In the genomic region with DNA sequence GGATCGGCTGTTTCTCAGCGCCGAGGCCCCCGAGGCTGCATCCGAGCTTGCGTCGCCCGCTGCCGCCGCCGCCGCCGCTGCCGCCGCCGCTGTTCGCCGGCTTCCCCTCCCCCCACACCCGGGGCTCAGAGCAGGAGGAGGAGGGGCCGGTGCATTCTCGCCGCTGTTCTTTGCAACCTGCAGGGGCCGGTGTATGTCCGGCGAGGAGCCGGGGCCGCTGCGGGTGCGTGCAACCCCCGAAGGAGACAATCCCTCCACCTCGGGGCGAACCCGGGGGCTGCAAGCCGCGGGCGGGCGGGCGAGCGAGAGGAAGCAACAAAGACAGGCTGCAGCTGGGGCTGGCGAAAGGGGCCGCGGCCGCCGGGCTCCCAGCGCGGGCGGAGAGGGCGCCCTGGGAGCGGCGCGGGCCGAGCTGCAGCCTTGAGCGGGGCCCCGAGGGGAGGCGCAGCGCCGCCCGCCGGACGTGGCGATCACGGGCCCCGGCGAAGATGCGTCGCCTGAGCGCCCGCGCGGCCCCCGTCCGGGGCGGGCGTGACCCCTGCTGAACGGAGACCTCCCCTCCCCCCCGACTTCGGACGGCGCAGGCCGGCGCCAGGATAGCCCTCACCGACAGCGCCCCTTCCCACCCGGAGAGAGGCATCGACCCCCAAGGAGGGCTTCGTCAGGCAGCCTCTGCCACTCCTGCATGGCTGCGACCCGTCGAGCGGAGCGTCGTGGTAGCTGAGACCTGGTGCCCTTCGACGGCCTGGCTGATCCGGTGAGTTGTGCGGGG, we compare ENCODE assay signal across 8 cellular contexts. TPM values are rescaled to one million over a fixed set of nuclear protein-coding genes. Genes with fewer than 3 reads are reported as not detected.
A peak's percentile ranks its signal among the peaks of the same experiment; 100 is the strongest.
DNase-seq lines count a peak whose midpoint lies in the region; ATAC-seq and TF ChIP-seq lines count a peak whose summit lies in the region.

No MANE protein-coding gene starts in this region.

- ATAC-seq in GM21786 (IDR thresholded peaks at IDR 0.05; ENCODE audit: unreplicated experiment), result peak; percentile 6

- H3K4me2 ChIP-seq in mammary epithelial cell (ENCODE audit: insufficient read depth, low read depth, low read length), result peak overlapping the region; percentile 94

- intact Hi-C loops in mammary epithelial cell (cut with micrococcal nuclease), result loop anchor here (5.0 kb wide), 1 partner anchor 197 kb away; no protein-coding TSS in a partner anchor

- no peaks in the 10 kb centered on the region for H3K79me2 ChIP-seq in mammary epithelial cell (ENCODE audit: insufficient read depth, low read length)

- no peak overlapping the region for H3K9ac ChIP-seq in mammary epithelial cell (ENCODE audit: insufficient read depth, low read length)

- no peaks in the 10 kb centered on the region for H4K20me1 ChIP-seq in mammary epithelial cell (ENCODE audit: insufficient read depth, low read length)

- DNase-seq in DMS53 treated with DMSO at 0.1 percent for 48 hours (lab: John Stamatoyannopoulos, UW; ENCODE audit: unreplicated experiment) (peak; percentile 86), MG63 (peak; percentile 33), mammary epithelial cell (peak; percentile 46), left kidney (ENCODE audit: low read depth, low spot score) (peak; percentile 92), NCI-H446 treated with DMSO at 0.1 percent for 48 hours (lab: John Stamatoyannopoulos, UW) (no peak)
- DNase-seq in stimulated activated CD4-positive, alpha-beta T cell treated with anti-CD3 and anti-CD28 coated beads, Interleukin-4, amount 100 ng/mL, for 1 hour, result peak; percentile 67

- H3K27ac ChIP-seq in VCaP (peak overlapping the region; percentile 90), mammary epithelial cell (ENCODE audit: insufficient read depth, low read depth, low read length) (no peak overlapping the region)

- CTCF ChIA-PET in mammary epithelial cell (lab: Charles Lee; ENCODE audit: low non-redundant PET), result no interaction called here

- no TSS peak for BruUV-seq in mammary epithelial cell (replicated peaks; lab: Mats Ljungman, UMichigan)

- peak overlapping the region; percentile 76 for H2AFZ ChIP-seq in mammary epithelial cell (ENCODE audit: low read depth, low read length)

- peak overlapping the region; percentile 51 for H3K4me3 ChIP-seq in MG63
- H3K4me3 ChIP-seq in mammary epithelial cell (replicated peaks in 1 of 3; ENCODE audit: insufficient read depth in 1 of 3, low read depth in 2 of 3, low read length in 3 of 3), result peak overlapping the region; percentile 21 to 59 (median 45)

- TF ChIP-seq CTCF in VCaP (conservative IDR thresholded peaks at IDR 0.05) (peak; percentile 82), mammary epithelial cell (conservative IDR thresholded peaks at IDR 0.05 in 1 of 2, IDR thresholded peaks at IDR 0.05 in 1 of 2; ENCODE audit: extremely low read depth in 1 of 2, insufficient read depth in 1 of 2, low read depth in 1 of 2, low read length in 2 of 2) (peak in 1 of 2 donors; percentile 1)

- peaks cover 5% of the 10 kb centered on the region for H3K4me1 ChIP-seq in mammary epithelial cell (ENCODE audit: insufficient read depth, low read length)

- H3K36me3 ChIP-seq in MG63, result no peaks in the 10 kb centered on the region
- H3K36me3 ChIP-seq in mammary epithelial cell (ENCODE audit: insufficient read depth, low read length), result no peaks in the 10 kb centered on the region

- WGBS in mammary epithelial cell (ENCODE audit: low coverage, missing lambda C conversion rate), result no CpG with 5 or more reads among the region's 96 CpGs

- in situ Hi-C loops in mammary epithelial cell (cut with MboI; ENCODE audit: low sequenced_read_pairs in 2 of 2), result no loop called here

- H3K9me3 ChIP-seq in MG63, result no peaks in the 10 kb centered on the region
- no peaks in the 10 kb centered on the region for H3K9me3 ChIP-seq in mammary epithelial cell (replicated peaks; ENCODE audit: insufficient read depth, low read length)

- H3K27me3 ChIP-seq in MG63, result no peaks in the 10 kb centered on the region
- H3K27me3 ChIP-seq in mammary epithelial cell (ENCODE audit: insufficient read depth, low read length), result peaks cover 4% of the 10 kb centered on the region

- dilution Hi-C loops in mammary epithelial cell (cut with HindIII; ENCODE audit: low sequenced_read_pairs), result no loop called here

RNA-seq across cellular contexts. Expression of a gene that starts 0.7 kb away (rescaled TPM):
- 0.84 and 1.8 TPM in 2 replicates for total RNA-seq in MG63 (2014; rRNA removed; shearing (Covaris generic); ENCODE audit: low replicate concordance)
- total RNA-seq in mammary epithelial cell, result 1 to 10 TPM in 1 of 2 donors, under 1 TPM in 1; 0.50 to 1.3 TPM
- polyA plus RNA-seq in mammary epithelial cell, result 0.71 TPM
- polyA minus RNA-seq in mammary epithelial cell, result 2.1 TPM
